11 cellular contexts compared by ENCODE assay signal in the genomic region with DNA sequence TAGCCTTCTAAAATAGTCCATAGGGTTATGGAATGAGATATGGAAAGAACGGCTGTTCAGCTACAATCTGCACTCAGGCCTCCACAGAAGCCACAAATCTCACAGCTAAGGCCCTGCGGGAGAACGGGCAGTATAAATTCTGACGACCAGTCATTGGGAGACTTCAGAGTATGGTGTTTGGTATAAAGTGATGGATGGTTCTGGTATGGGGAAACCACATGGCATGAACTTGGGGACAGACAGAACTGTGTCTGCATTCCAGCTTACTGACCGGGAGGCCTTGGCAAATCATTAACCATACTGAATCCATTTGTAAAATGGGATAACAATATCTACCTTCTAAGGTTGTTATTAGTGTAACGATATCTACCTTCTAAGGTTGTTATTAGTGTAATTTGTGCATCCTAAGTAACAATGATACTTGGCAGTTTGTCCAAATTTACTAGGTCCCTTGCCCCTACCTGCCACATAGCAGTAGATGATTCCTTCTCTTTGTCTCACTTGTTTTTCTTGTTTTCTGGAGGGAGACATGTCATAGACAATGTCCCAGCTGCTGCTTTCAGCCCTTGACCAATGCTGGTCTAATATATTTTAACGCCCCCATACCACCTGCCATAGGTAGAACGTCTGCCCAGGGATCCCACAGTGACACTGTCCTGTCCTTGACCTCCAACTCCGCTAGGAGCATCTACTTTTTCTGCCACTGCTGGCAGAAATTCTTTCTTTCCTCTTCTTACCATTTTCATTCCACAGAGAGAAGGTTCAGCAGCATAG.
"Had no signal": no experiment of that assay in that cellular context is flagged by ENCODE, and none has a peak within 500 bp of the region (broad histone marks: within the 10 kb centered on the region; RNA-seq: fewer than 3 reads in every experiment).

No MANE protein-coding gene starts in this region.

- H3K27me3 ChIP-seq: ascending aorta, esophagus muscularis mucosa, thyroid gland had no signal

- H3K4me3 ChIP-seq: ascending aorta, esophagus muscularis mucosa, skin epidermis, thyroid gland had no signal

- ATAC-seq: activated CD4-positive, alpha-beta T cell treated with anti-CD3 and anti-CD28 coated beads for 36 hours; activated naive CD8-positive, alpha-beta T cell treated with anti-CD3 and anti-CD28 coated beads, Interleukin-2, amount 50 U/mL, for 24 hours; T-cell had no signal

- H3K36me3 ChIP-seq: ascending aorta, esophagus muscularis mucosa, thyroid gland, WERI-Rb-1 had no signal

- H3K27ac ChIP-seq: ascending aorta, esophagus muscularis mucosa, skin epidermis, thyroid gland, WERI-Rb-1 had no signal

- H3K9me3 ChIP-seq: ascending aorta, esophagus muscularis mucosa, thyroid gland had no signal

- DNase-seq: activated CD4-positive, alpha-beta memory T cell treated with anti-CD3 and anti-CD28 coated beads, Interleukin-2, amount 10 ng/mL, durations not matched to agents 7 days and 5 days; activated CD4-positive, alpha-beta T cell treated with anti-CD3 and anti-CD28 coated beads for 36 hours; activated CD8-positive, alpha-beta memory T cell treated with anti-CD3 and anti-CD28 coated beads, Interleukin-2, amount 50 U/mL, for 48 hours; activated naive CD8-positive, alpha-beta T cell treated with anti-CD3 and anti-CD28 coated beads, Interleukin-2, amount 50 U/mL, for 24 hours; T-cell; T1000; thyroid gland; WERI-Rb-1 had no signal

- H3K4me1 ChIP-seq: ascending aorta had no signal
